1 cellular context compared by ENCODE assay signal in the genomic region with DNA sequence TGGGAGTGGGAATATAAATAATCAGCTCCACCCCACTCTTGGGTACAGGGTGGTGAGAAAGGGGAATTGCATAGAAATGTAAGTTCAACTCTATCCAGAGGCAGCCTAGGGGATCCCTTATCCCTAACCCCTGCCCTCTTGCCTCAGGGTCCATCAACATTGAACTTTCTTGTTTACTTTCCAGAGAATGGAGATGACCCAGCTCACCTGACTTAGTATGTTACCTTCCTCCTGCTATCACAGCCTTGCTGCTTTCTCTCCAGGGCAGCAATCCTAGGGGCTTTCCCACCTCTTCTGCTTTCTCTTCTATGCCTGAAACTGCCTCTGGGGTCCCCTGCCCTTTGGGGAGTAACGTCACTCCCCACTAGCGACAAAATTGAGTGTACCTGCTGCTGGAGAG.
TF ChIP-seq lines count a peak whose summit lies in the region.

No MANE protein-coding gene starts in this region.

TF ChIP-seq in H1, 55 proteins besides CTCF, POLR2A, EP300 and RAD21:
- TF ChIP-seq NANOG (IDR thresholded peaks at IDR 0.05; ENCODE audit: insufficient read depth, low read depth, low read length, poor library complexity, severe bottlenecking) (no peak), TAF7 (optimal IDR thresholded peaks at IDR 0.05; ENCODE audit: borderline replicate concordance, low read depth, low read length) (no peak), BACH1 (IDR thresholded peaks at IDR 0.05; ENCODE audit: low read length) (no peak), TCF12 (IDR thresholded peaks at IDR 0.05; ENCODE audit: low read depth, low read length) (no peak), HDAC2 (IDR thresholded peaks at IDR 0.05; ENCODE audit: borderline replicate concordance in 1 of 2, low read depth in 2 of 2, low read length in 2 of 2) (no peak), HDAC6 (IDR thresholded peaks at IDR 0.05; ENCODE audit: low read depth, low read length) (no peak), KDM5A (IDR thresholded peaks at IDR 0.05; ENCODE audit: low read length) (no peak), YY1 (IDR thresholded peaks at IDR 0.05; ENCODE audit: low read depth, low read length) (no peak), EZH2 (IDR thresholded peaks at IDR 0.05; ENCODE audit: low read depth, low read length, severe bottlenecking) (no peak)
- TF ChIP-seq, protein P1, sequence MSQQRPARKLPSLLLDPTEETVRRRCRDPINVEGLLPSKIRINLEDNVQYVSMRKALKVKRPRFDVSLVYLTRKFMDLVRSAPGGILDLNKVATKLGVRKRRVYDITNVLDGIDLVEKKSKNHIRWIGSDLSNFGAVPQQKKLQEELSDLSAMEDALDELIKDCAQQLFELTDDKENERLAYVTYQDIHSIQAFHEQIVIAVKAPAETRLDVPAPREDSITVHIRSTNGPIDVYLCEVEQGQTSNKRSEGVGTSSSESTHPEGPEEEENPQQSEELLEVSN (IDR thresholded peaks at IDR 0.05), result no peak
- TF ChIP-seq, protein P2, sequence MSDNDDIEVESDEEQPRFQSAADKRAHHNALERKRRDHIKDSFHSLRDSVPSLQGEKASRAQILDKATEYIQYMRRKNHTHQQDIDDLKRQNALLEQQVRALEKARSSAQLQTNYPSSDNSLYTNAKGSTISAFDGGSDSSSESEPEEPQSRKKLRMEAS (IDR thresholded peaks at IDR 0.05), result no peak
